ENCODE assay signal across 8 cellular contexts in the genomic region with DNA sequence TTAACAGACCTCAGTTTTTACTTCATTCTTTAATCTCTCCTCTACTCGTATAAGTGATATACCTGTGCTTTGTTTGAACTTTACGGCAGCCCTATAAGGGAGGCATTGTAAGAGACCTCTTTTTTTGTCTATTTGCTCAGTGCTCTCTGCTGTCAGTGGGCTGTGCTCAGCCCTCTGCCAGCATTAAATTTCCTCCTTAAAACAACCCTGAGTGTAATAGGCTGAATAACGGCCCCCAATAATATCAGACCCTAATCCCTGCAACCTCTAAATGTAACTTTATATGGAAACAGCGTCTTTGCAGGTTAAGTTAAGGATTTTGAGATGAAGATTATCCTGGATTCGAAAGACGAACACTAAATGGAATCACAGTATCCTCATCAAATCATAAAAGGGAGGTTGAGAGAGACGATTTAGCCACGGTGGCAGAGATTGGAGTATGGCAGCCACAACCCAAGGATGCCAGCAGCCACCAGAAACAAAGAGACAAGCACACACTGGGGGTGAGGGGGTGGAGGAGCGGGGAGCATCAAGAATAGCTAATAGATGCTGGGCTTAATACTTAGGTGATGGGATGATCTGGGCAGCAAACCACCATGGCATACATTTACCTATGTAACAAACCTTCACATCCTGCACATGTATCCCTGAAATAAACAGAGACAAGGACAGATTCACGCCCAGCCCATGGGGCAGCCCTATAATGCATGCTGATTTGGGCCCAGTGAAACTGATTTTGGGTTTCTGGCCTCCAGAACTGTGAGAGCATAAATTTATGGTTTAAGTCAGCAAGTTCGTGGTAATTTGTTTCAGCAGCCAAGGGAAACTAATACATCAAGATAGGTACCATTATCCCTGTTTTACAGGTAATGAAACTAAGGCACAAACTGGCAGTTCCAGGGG. TPM values are rescaled to one million over a fixed set of nuclear protein-coding genes. Genes with fewer than 3 reads are reported as not detected.
DNase-seq lines count a peak whose midpoint lies in the region; ATAC-seq, FAIRE-seq and TF ChIP-seq lines count a peak whose summit lies in the region.

No MANE protein-coding gene starts in this region.

- WGBS in small intestine, 3 donors: 20 to 26% (median 23%) methylated on average over 11 of the region's 11 CpGs

- H3K27me3 ChIP-seq in right atrium auricular region (no peaks in the 10 kb centered on the region), small intestine (ENCODE audit: control insufficient read depth in 2 of 2, insufficient read depth in 2 of 2, low read length in 2 of 2) (no peaks in the 10 kb centered on the region)

- TF ChIP-seq CTCF in 22Rv1 (IDR thresholded peaks at IDR 0.05): no peak
- TF ChIP-seq CTCF in WI38 (IDR thresholded peaks at IDR 0.05; ENCODE audit: low read depth, low read length): no peak
- no peak for TF ChIP-seq CTCF in right atrium auricular region (IDR thresholded peaks at IDR 0.05)

- FAIRE-seq in small intestine (lab: Jason Lieb, UNC): no peak

- H3K4me3 ChIP-seq in WI38 (ENCODE audit: low read depth, low read length) (peak overlapping the region; percentile 100), right atrium auricular region (peak overlapping the region; percentile 69 to 79), small intestine (ENCODE audit: low read depth in 1 of 2, low read length in 2 of 2) (peak overlapping the region; percentile 38 to 49)

- H3K4me1 ChIP-seq in right atrium auricular region (peaks cover 0 to 21% of the 10 kb centered on the region in 2 donors), small intestine (ENCODE audit: control insufficient read depth in 2 of 2, insufficient read depth in 1 of 2, low read depth in 1 of 2, low read length in 1 of 2) (peaks cover under 1 to 7% of the 10 kb centered on the region in 2 donors)

- H3K36me3 ChIP-seq in right atrium auricular region (no peaks in the 10 kb centered on the region), small intestine (ENCODE audit: control insufficient read depth in 2 of 2, insufficient read depth in 2 of 2, low read length in 2 of 2) (no peaks in the 10 kb centered on the region)

- peak overlapping the region; percentile 95 for H3K27ac ChIP-seq in 22Rv1
- peak overlapping the region in 1 of 2 donors; percentile 86 for H3K27ac ChIP-seq in right atrium auricular region
- peak overlapping the region in 1 of 2 donors; percentile 92 for H3K27ac ChIP-seq in small intestine (ENCODE audit: low read depth in 1 of 2, low read length in 1 of 2)

- ATAC-seq in GM18873 (IDR thresholded peaks at IDR 0.05; ENCODE audit: low FRiP score, unreplicated experiment) (peak; percentile 26), HG03135 (IDR thresholded peaks at IDR 0.05; ENCODE audit: unreplicated experiment) (peak; percentile 27)

- no peak for DNase-seq in right atrium auricular region (ENCODE audit: low spot score)
- no peak for DNase-seq in small intestine
- no peak for DNase-seq in Kasumi-1 (lab: John Stamatoyannopoulos, UW)
- no peak for DNase-seq in GDM1 (lab: John Stamatoyannopoulos, UW)

- H3K9me3 ChIP-seq in right atrium auricular region (no peaks in the 10 kb centered on the region), small intestine (ENCODE audit: control insufficient read depth, low read depth) (no peaks in the 10 kb centered on the region)

RNA-seq across cellular contexts. Expression of a gene that starts 0.9 kb away (rescaled TPM):
- total RNA-seq in right atrium auricular region: 10 to 100 TPM; 11.3 to 13.7 TPM
- 10 to 100 TPM in 2 of 3 donors, 1 to 10 TPM in 1; 9.2 to 31.9 (median 11.9) TPM for polyA plus RNA-seq in small intestine

RNA-seq across cellular contexts. Expression of a gene that starts 14.7 kb away (rescaled TPM):
- total RNA-seq in right atrium auricular region: not detected
- polyA plus RNA-seq in small intestine: under 1 TPM in 1 of 3 donors, not detected in 2; 0.07 TPM

Comparison
In these comparisons a context has a peak if more than half of its experiments do, and no peak if none do; other contexts are left out.
1. H3K4me3 ChIP-seq: peak in every context shown above with its lines; median percentile 100 in WI38; 74 in right atrium auricular region; 44 in small intestine.